ENCODE assay signal across 1 cellular context in the genomic region with DNA sequence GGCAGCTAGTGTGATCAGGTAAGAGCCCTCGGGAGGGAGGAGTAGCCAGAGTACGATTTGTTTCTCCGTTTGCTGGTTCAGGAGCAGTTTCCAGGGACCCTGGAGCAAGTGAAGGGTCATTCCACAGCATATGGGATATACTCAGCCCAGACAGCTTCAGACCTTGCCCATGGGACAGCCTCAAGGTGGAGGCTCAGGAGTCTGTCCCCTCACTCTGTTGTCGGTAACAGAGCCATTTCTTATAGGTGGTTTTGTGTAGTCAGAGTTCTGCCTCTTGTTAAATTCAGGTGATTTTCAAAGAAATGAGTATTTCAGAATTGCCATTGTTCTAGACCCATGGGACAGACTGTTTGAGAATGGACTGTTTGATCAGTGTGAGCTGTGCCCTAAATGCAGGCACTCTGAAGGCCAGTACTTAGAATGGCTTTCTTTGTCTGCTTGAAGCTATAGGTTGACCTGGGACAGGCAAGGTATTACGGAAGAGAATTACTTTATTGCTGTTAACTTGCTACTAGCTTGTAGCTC.
TF ChIP-seq lines count a peak whose summit lies in the region.

No MANE protein-coding gene starts in this region.

TF ChIP-seq in HepG2, 621 proteins besides CTCF, POLR2A, EP300 and RAD21 (continued from another document and continues in another):
- TF ChIP-seq, protein P1, sequence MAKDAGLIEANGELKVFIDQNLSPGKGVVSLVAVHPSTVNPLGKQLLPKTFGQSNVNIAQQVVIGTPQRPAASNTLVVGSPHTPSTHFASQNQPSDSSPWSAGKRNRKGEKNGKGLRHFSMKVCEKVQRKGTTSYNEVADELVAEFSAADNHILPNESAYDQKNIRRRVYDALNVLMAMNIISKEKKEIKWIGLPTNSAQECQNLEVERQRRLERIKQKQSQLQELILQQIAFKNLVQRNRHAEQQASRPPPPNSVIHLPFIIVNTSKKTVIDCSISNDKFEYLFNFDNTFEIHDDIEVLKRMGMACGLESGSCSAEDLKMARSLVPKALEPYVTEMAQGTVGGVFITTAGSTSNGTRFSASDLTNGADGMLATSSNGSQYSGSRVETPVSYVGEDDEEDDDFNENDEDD (CRISPR knock-in tag; IDR thresholded peaks at IDR 0.05; ENCODE audit: borderline replicate concordance): peak; percentile 53
- peak; percentile 66 for TF ChIP-seq POGZ (CRISPR knock-in tag; IDR thresholded peaks at IDR 0.05)
- peak; percentile 81; the same call in 1 of the 2 replicates for TF ChIP-seq ZNF263 (CRISPR knock-in tag; IDR thresholded peaks at IDR 0.05)
- TF ChIP-seq MIXL1 (CRISPR knock-in tag; IDR thresholded peaks at IDR 0.05): peak; percentile 84
- peak; percentile 91 for TF ChIP-seq RCOR2 (CRISPR knock-in tag; IDR thresholded peaks at IDR 0.05)
- TF ChIP-seq NFE2 (CRISPR knock-in tag; IDR thresholded peaks at IDR 0.05): no peak
- TF ChIP-seq FOSL2 (CRISPR knock-in tag; IDR thresholded peaks at IDR 0.05): peak; percentile 57
- TF ChIP-seq, protein P2, sequence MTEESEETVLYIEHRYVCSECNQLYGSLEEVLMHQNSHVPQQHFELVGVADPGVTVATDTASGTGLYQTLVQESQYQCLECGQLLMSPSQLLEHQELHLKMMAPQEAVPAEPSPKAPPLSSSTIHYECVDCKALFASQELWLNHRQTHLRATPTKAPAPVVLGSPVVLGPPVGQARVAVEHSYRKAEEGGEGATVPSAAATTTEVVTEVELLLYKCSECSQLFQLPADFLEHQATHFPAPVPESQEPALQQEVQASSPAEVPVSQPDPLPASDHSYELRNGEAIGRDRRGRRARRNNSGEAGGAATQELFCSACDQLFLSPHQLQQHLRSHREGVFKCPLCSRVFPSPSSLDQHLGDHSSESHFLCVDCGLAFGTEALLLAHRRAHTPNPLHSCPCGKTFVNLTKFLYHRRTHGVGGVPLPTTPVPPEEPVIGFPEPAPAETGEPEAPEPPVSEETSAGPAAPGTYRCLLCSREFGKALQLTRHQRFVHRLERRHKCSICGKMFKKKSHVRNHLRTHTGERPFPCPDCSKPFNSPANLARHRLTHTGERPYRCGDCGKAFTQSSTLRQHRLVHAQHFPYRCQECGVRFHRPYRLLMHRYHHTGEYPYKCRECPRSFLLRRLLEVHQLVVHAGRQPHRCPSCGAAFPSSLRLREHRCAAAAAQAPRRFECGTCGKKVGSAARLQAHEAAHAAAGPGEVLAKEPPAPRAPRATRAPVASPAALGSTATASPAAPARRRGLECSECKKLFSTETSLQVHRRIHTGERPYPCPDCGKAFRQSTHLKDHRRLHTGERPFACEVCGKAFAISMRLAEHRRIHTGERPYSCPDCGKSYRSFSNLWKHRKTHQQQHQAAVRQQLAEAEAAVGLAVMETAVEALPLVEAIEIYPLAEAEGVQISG (CRISPR knock-in tag; IDR thresholded peaks at IDR 0.05): peak; percentile 45; the same call in 1 of the 2 replicates
- TF ChIP-seq TAF15 (IDR thresholded peaks at IDR 0.05; ENCODE audit: low read depth, low read length, poor library complexity, severe bottlenecking): no peak
- TF ChIP-seq MYC (CRISPR knock-in tag; IDR thresholded peaks at IDR 0.05; ENCODE audit: borderline replicate concordance): peak; percentile 16; the same call in 1 of the 2 replicates
- peak; percentile 48; the same call in 1 of the 2 replicates for TF ChIP-seq MIER3 (CRISPR knock-in tag; IDR thresholded peaks at IDR 0.05; ENCODE audit: borderline replicate concordance)
- TF ChIP-seq, protein P3, sequence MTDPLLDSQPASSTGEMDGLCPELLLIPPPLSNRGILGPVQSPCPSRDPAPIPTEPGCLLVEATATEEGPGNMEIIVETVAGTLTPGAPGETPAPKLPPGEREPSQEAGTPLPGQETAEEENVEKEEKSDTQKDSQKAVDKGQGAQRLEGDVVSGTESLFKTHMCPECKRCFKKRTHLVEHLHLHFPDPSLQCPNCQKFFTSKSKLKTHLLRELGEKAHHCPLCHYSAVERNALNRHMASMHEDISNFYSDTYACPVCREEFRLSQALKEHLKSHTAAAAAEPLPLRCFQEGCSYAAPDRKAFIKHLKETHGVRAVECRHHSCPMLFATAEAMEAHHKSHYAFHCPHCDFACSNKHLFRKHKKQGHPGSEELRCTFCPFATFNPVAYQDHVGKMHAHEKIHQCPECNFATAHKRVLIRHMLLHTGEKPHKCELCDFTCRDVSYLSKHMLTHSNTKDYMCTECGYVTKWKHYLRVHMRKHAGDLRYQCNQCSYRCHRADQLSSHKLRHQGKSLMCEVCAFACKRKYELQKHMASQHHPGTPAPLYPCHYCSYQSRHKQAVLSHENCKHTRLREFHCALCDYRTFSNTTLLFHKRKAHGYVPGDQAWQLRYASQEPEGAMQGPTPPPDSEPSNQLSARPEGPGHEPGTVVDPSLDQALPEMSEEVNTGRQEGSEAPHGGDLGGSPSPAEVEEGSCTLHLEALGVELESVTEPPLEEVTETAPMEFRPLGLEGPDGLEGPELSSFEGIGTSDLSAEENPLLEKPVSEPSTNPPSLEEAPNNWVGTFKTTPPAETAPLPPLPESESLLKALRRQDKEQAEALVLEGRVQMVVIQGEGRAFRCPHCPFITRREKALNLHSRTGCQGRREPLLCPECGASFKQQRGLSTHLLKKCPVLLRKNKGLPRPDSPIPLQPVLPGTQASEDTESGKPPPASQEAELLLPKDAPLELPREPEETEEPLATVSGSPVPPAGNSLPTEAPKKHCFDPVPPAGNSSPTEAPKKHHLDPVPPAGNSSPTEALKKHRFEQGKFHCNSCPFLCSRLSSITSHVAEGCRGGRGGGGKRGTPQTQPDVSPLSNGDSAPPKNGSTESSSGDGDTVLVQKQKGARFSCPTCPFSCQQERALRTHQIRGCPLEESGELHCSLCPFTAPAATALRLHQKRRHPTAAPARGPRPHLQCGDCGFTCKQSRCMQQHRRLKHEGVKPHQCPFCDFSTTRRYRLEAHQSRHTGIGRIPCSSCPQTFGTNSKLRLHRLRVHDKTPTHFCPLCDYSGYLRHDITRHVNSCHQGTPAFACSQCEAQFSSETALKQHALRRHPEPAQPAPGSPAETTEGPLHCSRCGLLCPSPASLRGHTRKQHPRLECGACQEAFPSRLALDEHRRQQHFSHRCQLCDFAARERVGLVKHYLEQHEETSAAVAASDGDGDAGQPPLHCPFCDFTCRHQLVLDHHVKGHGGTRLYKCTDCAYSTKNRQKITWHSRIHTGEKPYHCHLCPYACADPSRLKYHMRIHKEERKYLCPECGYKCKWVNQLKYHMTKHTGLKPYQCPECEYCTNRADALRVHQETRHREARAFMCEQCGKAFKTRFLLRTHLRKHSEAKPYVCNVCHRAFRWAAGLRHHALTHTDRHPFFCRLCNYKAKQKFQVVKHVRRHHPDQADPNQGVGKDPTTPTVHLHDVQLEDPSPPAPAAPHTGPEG (CRISPR knock-in tag; IDR thresholded peaks at IDR 0.05): peak; percentile 63; the same call in 1 of the 2 replicates
- no peak for TF ChIP-seq PLRG1 (conservative IDR thresholded peaks at IDR 0.05)
- no peak for TF ChIP-seq ZNF432 (CRISPR knock-in tag; IDR thresholded peaks at IDR 0.05; ENCODE audit: borderline replicate concordance)
- peak; percentile 20; the same call in 1 of the 2 replicates for TF ChIP-seq RXRA (CRISPR knock-in tag; IDR thresholded peaks at IDR 0.05)
- peak; percentile 72 for TF ChIP-seq TBX2 (CRISPR knock-in tag; IDR thresholded peaks at IDR 0.05; ENCODE audit: borderline replicate concordance)
- TF ChIP-seq, protein P4, sequence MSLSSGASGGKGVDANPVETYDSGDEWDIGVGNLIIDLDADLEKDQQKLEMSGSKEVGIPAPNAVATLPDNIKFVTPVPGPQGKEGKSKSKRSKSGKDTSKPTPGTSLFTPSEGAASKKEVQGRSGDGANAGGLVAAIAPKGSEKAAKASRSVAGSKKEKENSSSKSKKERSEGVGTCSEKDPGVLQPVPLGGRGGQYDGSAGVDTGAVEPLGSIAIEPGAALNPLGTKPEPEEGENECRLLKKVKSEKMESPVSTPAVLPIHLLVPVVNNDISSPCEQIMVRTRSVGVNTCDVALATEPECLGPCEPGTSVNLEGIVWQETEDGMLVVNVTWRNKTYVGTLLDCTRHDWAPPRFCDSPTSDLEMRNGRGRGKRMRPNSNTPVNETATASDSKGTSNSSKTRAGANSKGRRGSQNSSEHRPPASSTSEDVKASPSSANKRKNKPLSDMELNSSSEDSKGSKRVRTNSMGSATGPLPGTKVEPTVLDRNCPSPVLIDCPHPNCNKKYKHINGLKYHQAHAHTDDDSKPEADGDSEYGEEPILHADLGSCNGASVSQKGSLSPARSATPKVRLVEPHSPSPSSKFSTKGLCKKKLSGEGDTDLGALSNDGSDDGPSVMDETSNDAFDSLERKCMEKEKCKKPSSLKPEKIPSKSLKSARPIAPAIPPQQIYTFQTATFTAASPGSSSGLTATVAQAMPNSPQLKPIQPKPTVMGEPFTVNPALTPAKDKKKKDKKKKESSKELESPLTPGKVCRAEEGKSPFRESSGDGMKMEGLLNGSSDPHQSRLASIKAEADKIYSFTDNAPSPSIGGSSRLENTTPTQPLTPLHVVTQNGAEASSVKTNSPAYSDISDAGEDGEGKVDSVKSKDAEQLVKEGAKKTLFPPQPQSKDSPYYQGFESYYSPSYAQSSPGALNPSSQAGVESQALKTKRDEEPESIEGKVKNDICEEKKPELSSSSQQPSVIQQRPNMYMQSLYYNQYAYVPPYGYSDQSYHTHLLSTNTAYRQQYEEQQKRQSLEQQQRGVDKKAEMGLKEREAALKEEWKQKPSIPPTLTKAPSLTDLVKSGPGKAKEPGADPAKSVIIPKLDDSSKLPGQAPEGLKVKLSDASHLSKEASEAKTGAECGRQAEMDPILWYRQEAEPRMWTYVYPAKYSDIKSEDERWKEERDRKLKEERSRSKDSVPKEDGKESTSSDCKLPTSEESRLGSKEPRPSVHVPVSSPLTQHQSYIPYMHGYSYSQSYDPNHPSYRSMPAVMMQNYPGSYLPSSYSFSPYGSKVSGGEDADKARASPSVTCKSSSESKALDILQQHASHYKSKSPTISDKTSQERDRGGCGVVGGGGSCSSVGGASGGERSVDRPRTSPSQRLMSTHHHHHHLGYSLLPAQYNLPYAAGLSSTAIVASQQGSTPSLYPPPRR (CRISPR knock-in tag; IDR thresholded peaks at IDR 0.05; ENCODE audit: borderline replicate concordance): peak; percentile 61
- peak; percentile 56 for TF ChIP-seq SIX1 (CRISPR knock-in tag; IDR thresholded peaks at IDR 0.05; ENCODE audit: borderline replicate concordance)
- peak; percentile 76; the same call in 1 of the 2 replicates for TF ChIP-seq EHMT2 (IDR thresholded peaks at IDR 0.05; ENCODE audit: borderline replicate concordance, low read depth, low read length)
- TF ChIP-seq MXD4 (CRISPR knock-in tag; IDR thresholded peaks at IDR 0.05): 0 out of 2 replicates have a peak, but pooled peaks have one; percentile 25
- peak; percentile 57; the same call in 1 of the 2 replicates for TF ChIP-seq TCF7 (IDR thresholded peaks at IDR 0.05; ENCODE audit: low read depth)
- TF ChIP-seq, protein P5, sequence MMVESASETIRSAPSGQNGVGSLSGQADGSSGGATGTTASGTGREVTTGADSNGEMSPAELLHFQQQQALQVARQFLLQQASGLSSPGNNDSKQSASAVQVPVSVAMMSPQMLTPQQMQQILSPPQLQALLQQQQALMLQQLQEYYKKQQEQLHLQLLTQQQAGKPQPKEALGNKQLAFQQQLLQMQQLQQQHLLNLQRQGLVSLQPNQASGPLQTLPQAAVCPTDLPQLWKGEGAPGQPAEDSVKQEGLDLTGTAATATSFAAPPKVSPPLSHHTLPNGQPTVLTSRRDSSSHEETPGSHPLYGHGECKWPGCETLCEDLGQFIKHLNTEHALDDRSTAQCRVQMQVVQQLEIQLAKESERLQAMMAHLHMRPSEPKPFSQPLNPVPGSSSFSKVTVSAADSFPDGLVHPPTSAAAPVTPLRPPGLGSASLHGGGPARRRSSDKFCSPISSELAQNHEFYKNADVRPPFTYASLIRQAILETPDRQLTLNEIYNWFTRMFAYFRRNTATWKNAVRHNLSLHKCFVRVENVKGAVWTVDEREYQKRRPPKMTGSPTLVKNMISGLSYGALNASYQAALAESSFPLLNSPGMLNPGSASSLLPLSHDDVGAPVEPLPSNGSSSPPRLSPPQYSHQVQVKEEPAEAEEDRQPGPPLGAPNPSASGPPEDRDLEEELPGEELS (CRISPR knock-in tag; IDR thresholded peaks at IDR 0.05): peak; percentile 65
- peak; percentile 45 for TF ChIP-seq KMT2A (CRISPR knock-in tag; IDR thresholded peaks at IDR 0.05)
- no peak for TF ChIP-seq ZSCAN12 (CRISPR knock-in tag; IDR thresholded peaks at IDR 0.05)
- TF ChIP-seq PITX1 (CRISPR knock-in tag; IDR thresholded peaks at IDR 0.05): peak; percentile 79; the same call in 1 of the 2 replicates
- no peak for TF ChIP-seq MEIS1 (CRISPR knock-in tag; IDR thresholded peaks at IDR 0.05; ENCODE audit: borderline replicate concordance)
- TF ChIP-seq BCL6 (CRISPR knock-in tag; IDR thresholded peaks at IDR 0.05): peak; percentile 90
- TF ChIP-seq MTF2 (CRISPR knock-in tag; IDR thresholded peaks at IDR 0.05; ENCODE audit: borderline replicate concordance): no peak
- peak; percentile 95 for TF ChIP-seq GATAD2A (CRISPR knock-in tag; IDR thresholded peaks at IDR 0.05)
- TF ChIP-seq, protein P6, sequence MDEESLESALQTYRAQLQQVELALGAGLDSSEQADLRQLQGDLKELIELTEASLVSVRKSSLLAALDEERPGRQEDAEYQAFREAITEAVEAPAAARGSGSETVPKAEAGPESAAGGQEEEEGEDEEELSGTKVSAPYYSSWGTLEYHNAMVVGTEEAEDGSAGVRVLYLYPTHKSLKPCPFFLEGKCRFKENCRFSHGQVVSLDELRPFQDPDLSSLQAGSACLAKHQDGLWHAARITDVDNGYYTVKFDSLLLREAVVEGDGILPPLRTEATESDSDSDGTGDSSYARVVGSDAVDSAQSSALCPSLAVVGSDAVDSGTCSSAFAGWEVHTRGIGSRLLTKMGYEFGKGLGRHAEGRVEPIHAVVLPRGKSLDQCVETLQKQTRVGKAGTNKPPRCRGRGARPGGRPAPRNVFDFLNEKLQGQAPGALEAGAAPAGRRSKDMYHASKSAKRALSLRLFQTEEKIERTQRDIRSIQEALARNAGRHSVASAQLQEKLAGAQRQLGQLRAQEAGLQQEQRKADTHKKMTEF (CRISPR knock-in tag; IDR thresholded peaks at IDR 0.05): peak; percentile 70; the same call in 1 of the 2 replicates
- TF ChIP-seq, protein P7, sequence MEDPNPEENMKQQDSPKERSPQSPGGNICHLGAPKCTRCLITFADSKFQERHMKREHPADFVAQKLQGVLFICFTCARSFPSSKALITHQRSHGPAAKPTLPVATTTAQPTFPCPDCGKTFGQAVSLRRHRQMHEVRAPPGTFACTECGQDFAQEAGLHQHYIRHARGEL (CRISPR knock-in tag; IDR thresholded peaks at IDR 0.05): no peak
- TF ChIP-seq SRY (CRISPR knock-in tag; IDR thresholded peaks at IDR 0.05): no peak
